Comparison of ENCODE assay signal across 22 cellular contexts in genomic region chr1:156884560-156884959, GRCh38. TPM values are rescaled to one million over a fixed set of nuclear protein-coding genes. Genes with fewer than 3 reads are reported as not detected.
DNase-seq lines count a peak whose midpoint lies in the region; ATAC-seq and TF ChIP-seq lines count a peak whose summit lies in the region.
"Had no signal": no experiment of that assay in that cellular context is flagged by ENCODE, and none has a peak within 500 bp of the region (broad histone marks: within the 10 kb centered on the region; RNA-seq: fewer than 3 reads in every experiment).

No MANE protein-coding gene starts in this region.

- no peak overlapping the region for H2BK5ac ChIP-seq in mesenchymal stem cell (ENCODE audit: low read depth, low read length, poor library complexity, severe bottlenecking)

- peak overlapping the region; percentile 24; the same call in 1 of the 2 replicates for H3K9ac ChIP-seq in BLaER1
- H3K9ac ChIP-seq in NT2/D1 (ENCODE audit: insufficient read length, low read depth) = peak overlapping the region; percentile 25
- peak overlapping the region; percentile 11 for H3K9ac ChIP-seq in mesenchymal stem cell (ENCODE audit: low read length)
- H3K9ac ChIP-seq: BLaER1 treated with 17β-estradiol and CSF1 and Interleukin-3, amounts not matched to agents 10 nM and 100 nM; GM23248 had no signal

- H2AK5ac ChIP-seq in mesenchymal stem cell (ENCODE audit: low read length, severe bottlenecking) = no peak overlapping the region

- no peaks in the 10 kb centered on the region for H3K79me1 ChIP-seq in mesenchymal stem cell (replicated peaks; ENCODE audit: low read length, poor library complexity, severe bottlenecking)

- no peaks in the 10 kb centered on the region for H3K9me3 ChIP-seq in BLaER1
- H3K9me3 ChIP-seq in NT2/D1 (ENCODE audit: insufficient read depth, low read length) = no peaks in the 10 kb centered on the region
- no peaks in the 10 kb centered on the region for H3K9me3 ChIP-seq in mesenchymal stem cell (ENCODE audit: control insufficient read depth, low read length)
- no peaks in the 10 kb centered on the region for H3K9me3 ChIP-seq in vagina
- H3K9me3 ChIP-seq: BLaER1 treated with 17β-estradiol and CSF1 and Interleukin-3, amounts not matched to agents 10 nM and 100 nM had no signal

- no peak overlapping the region for H3K23ac ChIP-seq in mesenchymal stem cell (ENCODE audit: low read length in 2 of 2)

- peaks cover 45% of the 10 kb centered on the region for H3K4me1 ChIP-seq in BLaER1
- H3K4me1 ChIP-seq in NT2/D1 (ENCODE audit: insufficient read depth, insufficient read length) = peaks cover 53% of the 10 kb centered on the region
- no peaks in the 10 kb centered on the region for H3K4me1 ChIP-seq in mesenchymal stem cell (ENCODE audit: control insufficient read depth, insufficient read depth, low read depth, low read length)
- H3K4me1 ChIP-seq in vagina = no peaks in the 10 kb centered on the region

- no peak overlapping the region for H4K91ac ChIP-seq in mesenchymal stem cell (ENCODE audit: low read length)

- peak overlapping the region; percentile 0 for H3K27ac Mint-ChIP-seq in glutamatergic neuron (ENCODE audit: unreplicated experiment)
- H3K27ac Mint-ChIP-seq: CD8-positive, alpha-beta T cell; HFFc6 had no signal

- H2BK12ac ChIP-seq in mesenchymal stem cell (ENCODE audit: low read length in 2 of 2) = no peak overlapping the region

- H3K4me2 ChIP-seq in BLaER1 = peak overlapping the region; percentile 28; the same call in 1 of the 2 replicates
- H3K4me2 ChIP-seq in mesenchymal stem cell (ENCODE audit: low read length, poor library complexity, severe bottlenecking) = no peak overlapping the region

- H3K27me3 ChIP-seq in BLaER1 (no peaks in the 10 kb centered on the region), NT2/D1 (ENCODE audit: insufficient read depth, insufficient read length) (peaks cover 2% of the 10 kb centered on the region), mesenchymal stem cell (ENCODE audit: control insufficient read depth in 1 of 2, insufficient read depth in 1 of 2, low read length in 2 of 2) (peaks cover 78 to 90% of the 10 kb centered on the region in 2 experiments), vagina (no peaks in the 10 kb centered on the region)
- H3K27me3 ChIP-seq: BLaER1 treated with 17β-estradiol and CSF1 and Interleukin-3, amounts not matched to agents 10 nM and 100 nM had no signal

- H4K20me1 ChIP-seq in BLaER1 = no peaks in the 10 kb centered on the region
- H4K20me1 ChIP-seq: BLaER1 treated with 17β-estradiol and CSF1 and Interleukin-3, amounts not matched to agents 10 nM and 100 nM had no signal

- H3K14ac ChIP-seq in mesenchymal stem cell (ENCODE audit: low read length in 2 of 2) = no peak overlapping the region

- 11% methylated on average over 5 of the region's 5 CpGs for WGBS in mesenchymal stem cell

- H2BK15ac ChIP-seq in mesenchymal stem cell (ENCODE audit: low read depth, poor library complexity, severe bottlenecking) = no peak overlapping the region

- intact Hi-C loops in vagina (cut with DNase I) = no loop called here

- no peak overlapping the region for H2BK120ac ChIP-seq in mesenchymal stem cell (ENCODE audit: low read depth, low read length)

- no peak overlapping the region for H2AFZ ChIP-seq in mesenchymal stem cell (ENCODE audit: low read depth, low read length)
- H2AFZ ChIP-seq: GM23248 had no signal

- peaks cover 70% of the 10 kb centered on the region for H3K4me1 Mint-ChIP-seq in glutamatergic neuron (ENCODE audit: low read depth, unreplicated experiment)

- no peak for DNase-seq in NT2/D1 (ENCODE audit: low read depth, low spot score)
- DNase-seq in glutamatergic neuron = no peak
- DNase-seq in mesenchymal stem cell = no peak
- DNase-seq in DMS153 treated with DMSO at 0.1 percent for 48 hours (lab: John Stamatoyannopoulos, UW; ENCODE audit: unreplicated experiment) = no peak
- DNase-seq in vagina (ENCODE audit: extremely low spot score in 2 of 2) = no peak
- DNase-seq in NCI-H2081 treated with DMSO at 0.1 percent for 48 hours (lab: John Stamatoyannopoulos, UW) = no peak
- DNase-seq: 8988T; Calu3; CD8-positive, alpha-beta T cell; DMS53; DND-41; EL; H7; IMR-90 had no signal

- H4K8ac ChIP-seq in mesenchymal stem cell (ENCODE audit: low read length) = no peak overlapping the region

- no peaks in the 10 kb centered on the region for H3K36me3 Mint-ChIP-seq in glutamatergic neuron (ENCODE audit: unreplicated experiment)
- H3K36me3 Mint-ChIP-seq: CD8-positive, alpha-beta T cell had no signal

- H3K9me3 Mint-ChIP-seq in glutamatergic neuron (ENCODE audit: unreplicated experiment) = peaks cover 12% of the 10 kb centered on the region
- H3K9me3 Mint-ChIP-seq: CD8-positive, alpha-beta T cell; HFFc6 had no signal

- no peak for TF ChIP-seq POLR2A in vagina (IDR thresholded peaks at IDR 0.05)

- H3K27ac ChIP-seq in BLaER1 (no peak overlapping the region), mesenchymal stem cell (ENCODE audit: low read length, poor library complexity, severe bottlenecking) (no peak overlapping the region), vagina (no peak overlapping the region)
- H3K27ac ChIP-seq: BLaER1 treated with 17β-estradiol and CSF1 and Interleukin-3, amounts not matched to agents 10 nM and 100 nM; GM23248 had no signal

- H3K4ac ChIP-seq in mesenchymal stem cell (ENCODE audit: low read depth in 1 of 2, low read length in 2 of 2) = no peak overlapping the region

- H3K18ac ChIP-seq in mesenchymal stem cell (ENCODE audit: low read depth in 1 of 2, low read length in 2 of 2) = no peak overlapping the region

- no peak for ATAC-seq in HG02981 (IDR thresholded peaks at IDR 0.05; ENCODE audit: unreplicated experiment)
- ATAC-seq: CD8-positive, alpha-beta T cell; HCT116 had no signal

- no peak for TF ChIP-seq CTCF in glutamatergic neuron (IDR thresholded peaks at IDR 0.05; ENCODE audit: partially characterized antibody, unreplicated experiment)
- no peak for TF ChIP-seq CTCF in vagina (IDR thresholded peaks at IDR 0.05)

- no peak overlapping the region for H3K4me3 ChIP-seq in BLaER1
- H3K4me3 ChIP-seq in NT2/D1 (ENCODE audit: insufficient read length, low read depth) = no peak overlapping the region
- H3K4me3 ChIP-seq in mesenchymal stem cell (ENCODE audit: insufficient read depth in 1 of 2, low read depth in 1 of 2, low read length in 2 of 2) = no peak overlapping the region
- no peak overlapping the region for H3K4me3 ChIP-seq in vagina
- H3K4me3 ChIP-seq: BLaER1 treated with 17β-estradiol and CSF1 and Interleukin-3, amounts not matched to agents 10 nM and 100 nM; GM23248 had no signal

- H3K36me3 ChIP-seq in BLaER1 = no peaks in the 10 kb centered on the region
- no peaks in the 10 kb centered on the region for H3K36me3 ChIP-seq in NT2/D1 (ENCODE audit: insufficient read depth, insufficient read length, low read length)
- peaks cover 0 to 3% of the 10 kb centered on the region in 2 experiments for H3K36me3 ChIP-seq in mesenchymal stem cell (ENCODE audit: control insufficient read depth in 1 of 2, insufficient read depth in 2 of 2, low read depth in 1 of 2, low read length in 2 of 2)
- H3K36me3 ChIP-seq in vagina = no peaks in the 10 kb centered on the region
- H3K36me3 ChIP-seq: BLaER1 treated with 17β-estradiol and CSF1 and Interleukin-3, amounts not matched to agents 10 nM and 100 nM had no signal

- peaks cover 27% of the 10 kb centered on the region for H3K27me3 Mint-ChIP-seq in glutamatergic neuron (ENCODE audit: unreplicated experiment)

- peak overlapping the region; percentile 2 for H3K4me3 Mint-ChIP-seq in glutamatergic neuron (ENCODE audit: unreplicated experiment)
- H3K4me3 Mint-ChIP-seq: CD8-positive, alpha-beta T cell; HFFc6 had no signal

RNA-seq across cellular contexts. Expression of gene PEAR1, which starts 9.0 kb away (rescaled TPM):
- total RNA-seq in glutamatergic neuron (ENCODE audit: unreplicated experiment) (1.2 TPM), vagina (11.5 TPM)
- 20.5 TPM for polyA plus RNA-seq in mesenchymal stem cell (2013, experiment 1 of 2)
- 20.1 TPM for polyA plus RNA-seq in mesenchymal stem cell (2013, experiment 2 of 2)
- total RNA-seq: CD8-positive, alpha-beta T cell had no signal

RNA-seq across cellular contexts. Expression of gene NTRK1, which starts 23.9 kb away (rescaled TPM):
- 296 TPM for total RNA-seq in glutamatergic neuron (ENCODE audit: unreplicated experiment)
- not detected for polyA plus RNA-seq in mesenchymal stem cell (2013, experiment 1 of 2)
- not detected for polyA plus RNA-seq in mesenchymal stem cell (2013, experiment 2 of 2)
- total RNA-seq in vagina = 2.9 TPM
- total RNA-seq: Calu3, IMR-90 had no signal
- polyA plus RNA-seq: AG04450, IMR-90 had no signal

RNA-seq across cellular contexts. Expression of gene INSRR, which starts 25.6 kb away (rescaled TPM):
- total RNA-seq in glutamatergic neuron (ENCODE audit: unreplicated experiment) (6.9 TPM), vagina (not detected)
- not detected for polyA plus RNA-seq in mesenchymal stem cell (2013, experiment 1 of 2)
- not detected for polyA plus RNA-seq in mesenchymal stem cell (2013, experiment 2 of 2)
- total RNA-seq: Calu3, GM23248, H7, HFFc6, IMR-90 had no signal
- polyA plus RNA-seq: AG04450, IMR-90 had no signal

RNA-seq across cellular contexts. Expression of gene LRRC71, which starts 35.9 kb away (rescaled TPM):
- not detected for total RNA-seq in glutamatergic neuron (ENCODE audit: unreplicated experiment)
- polyA plus RNA-seq in mesenchymal stem cell (2013, experiment 1 of 2) = 0.03 TPM
- 0.05 TPM for polyA plus RNA-seq in mesenchymal stem cell (2013, experiment 2 of 2)
- total RNA-seq in vagina = not detected
- total RNA-seq: A673; Calu3; CD8-positive, alpha-beta T cell; H7; IMR-90 had no signal
- polyA plus RNA-seq: AG04450, GM23248 had no signal

Comparison
In these comparisons a context has a peak if more than half of its experiments do, and no peak if none do; other contexts are left out.
1. RNA of gene NTRK1, which starts 23.9 kb away (total RNA-seq): 296 TPM in glutamatergic neuron (single experiment); 2.9 TPM in vagina (single experiment); every median in the first group is over 10 times any median in the second.
2. Peak in every context shown above with its lines, with median percentiles within 50 percentile points of each other: H3K9ac ChIP-seq.